Comparison of ENCODE assay signal across 10 cellular contexts in genomic region chr7:37942934-37943610, GRCh38. TPM values are rescaled to one million over a fixed set of nuclear protein-coding genes. Genes with fewer than 3 reads are reported as not detected.
A peak's percentile ranks its signal among the peaks of the same experiment; 100 is the strongest.
DNase-seq lines count a peak whose midpoint lies in the region; ATAC-seq, FAIRE-seq and TF ChIP-seq lines count a peak whose summit lies in the region.
"Had no signal": no experiment of that assay in that cellular context is flagged by ENCODE, and none has a peak within 500 bp of the region (broad histone marks: within the 10 kb centered on the region; RNA-seq: fewer than 3 reads in every experiment).

No MANE protein-coding gene starts in this region.

- ATAC-seq in HCT116 (peak; percentile 66), GM19455 (IDR thresholded peaks at IDR 0.05; ENCODE audit: unreplicated experiment) (no peak)

- H3K9ac ChIP-seq in HCT116 (ENCODE audit: low read length) = no peak overlapping the region
- H3K9ac ChIP-seq: KMS-11 had no signal

- no peak overlapping the region for H3K4me3 Mint-ChIP-seq in MCF 10A (ENCODE audit: unreplicated experiment)

- BruUV-seq in HCT116 (replicated peaks; lab: Mats Ljungman, UMichigan) = no TSS peak
- no TSS peak for BruUV-seq in MCF 10A (replicated peaks; lab: Mats Ljungman, UMichigan)

- no peak overlapping the region for H3K4me3 ChIP-seq in HCT116 (replicated peaks in 1 of 2; ENCODE audit: low read depth in 1 of 2, low read length in 2 of 2)

- H3K36me3 Mint-ChIP-seq in MCF 10A (ENCODE audit: insufficient read depth, unreplicated experiment) = no peaks in the 10 kb centered on the region

- FAIRE-seq in D721Med (lab: Jason Lieb, UNC) = no peak

- no peak for TF ChIP-seq POLR2A in HCT116 (IDR thresholded peaks at IDR 0.05; ENCODE audit: borderline replicate concordance, extremely low read depth, insufficient read depth, insufficient read length)

- H3K36me3 ChIP-seq in HCT116 (ENCODE audit: control insufficient read depth in 1 of 2, insufficient read depth in 2 of 2, low read length in 2 of 2) = no peaks in the 10 kb centered on the region

- no peaks in the 10 kb centered on the region for H3K9me3 ChIP-seq in HCT116 (ENCODE audit: control insufficient read depth in 1 of 2, insufficient read depth in 1 of 2, low read depth in 1 of 2, low read length in 2 of 2)

- peaks cover 16% of the 10 kb centered on the region; the same call in 1 of the 2 replicates for H3K79me2 ChIP-seq in HCT116 (ENCODE audit: insufficient read depth, low read length)

- H3K4me2 ChIP-seq in HCT116 (ENCODE audit: low read length) = peak overlapping the region; percentile 29
- H3K4me2 ChIP-seq: KMS-11 had no signal

- no peak for DNase-seq in HCT116 (ENCODE audit: low read depth, low spot score)
- no peak for DNase-seq in MCF 10A (ENCODE audit: unreplicated experiment)
- peak; percentile 57 for DNase-seq in kidney tubule cell (ENCODE audit: low spot score)
- peak; percentile 75 for DNase-seq in stromal cell of bone marrow (ENCODE audit: low read depth)
- DNase-seq in D721Med (ENCODE audit: insufficient read length, low spot score) = no peak
- DNase-seq in amniotic stem cell (lab: John Stamatoyannopoulos, UW) = no peak
- DNase-seq in hepatic stellate cell (ENCODE audit: low spot score) = no peak

- TF ChIP-seq RAD21 in HCT116 (IDR thresholded peaks at IDR 0.05; ENCODE audit: low read depth) = no peak

- no peaks in the 10 kb centered on the region for H3K4me1 Mint-ChIP-seq in MCF 10A (ENCODE audit: insufficient read depth, unreplicated experiment)

- intact Hi-C loops in HCT116 (cut with micrococcal nuclease) (no loop called here), MCF 10A (cut with micrococcal nuclease) (no loop called here)

- no peaks in the 10 kb centered on the region for H3K27me3 ChIP-seq in HCT116 (ENCODE audit: insufficient read depth, low read length)

- no peak overlapping the region for H3K27ac ChIP-seq in HCT116 (ENCODE audit: low read depth, low read length)
- H3K27ac ChIP-seq: epithelial cell of prostate, KMS-11 had no signal

- no peak overlapping the region for H2AFZ ChIP-seq in HCT116 (ENCODE audit: low read depth, low read length, poor library complexity, severe bottlenecking)

- H3K4me1 ChIP-seq in HCT116 (ENCODE audit: control insufficient read depth in 1 of 2, insufficient read depth in 2 of 2, low read length in 2 of 2) = peaks cover 9 to 14% of the 10 kb centered on the region in 2 experiments

- H3K27me3 Mint-ChIP-seq in MCF 10A (ENCODE audit: insufficient read depth, unreplicated experiment) = peaks cover 11% of the 10 kb centered on the region

- peak overlapping the region; percentile 27 for H3K27ac Mint-ChIP-seq in MCF 10A (ENCODE audit: low read depth, unreplicated experiment)

- no peak for TF ChIP-seq CTCF in HCT116 (IDR thresholded peaks at IDR 0.05 in 2 of 3, conservative IDR thresholded peaks at IDR 0.05 in 1 of 3; ENCODE audit: borderline replicate concordance in 1 of 3, insufficient read depth in 1 of 3, low read depth in 2 of 3, low read length in 2 of 3)
- no peak for TF ChIP-seq CTCF in MCF 10A (IDR thresholded peaks at IDR 0.05; ENCODE audit: unreplicated experiment)
- TF ChIP-seq CTCF in D721Med (IDR thresholded peaks at IDR 0.05; ENCODE audit: insufficient read depth, missing control alignments) = no peak

- POLR2A ChIA-PET in HCT116 (lab: Charles Lee) (no interaction called here), MCF 10A (lab: Yijun Ruan, JAX) (no interaction called here)

- RAD21 ChIA-PET in HCT116 (lab: Charles Lee; ENCODE audit: low non-redundant PET in 1 of 2, low total read pairs in 2 of 2, uncharacterized antibody in 2 of 2, unreplicated experiment in 2 of 2) = no interaction called here

- H3K9me3 Mint-ChIP-seq in MCF 10A (ENCODE audit: unreplicated experiment) = no peaks in the 10 kb centered on the region

- no peaks in the 10 kb centered on the region for H3K9me2 ChIP-seq in HCT116 (ENCODE audit: insufficient read depth)

- H4K20me1 ChIP-seq in HCT116 (ENCODE audit: insufficient read depth) = no peaks in the 10 kb centered on the region

- CTCF ChIA-PET in HCT116 (lab: Charles Lee) (no interaction called here), MCF 10A (lab: Yijun Ruan, JAX) (no interaction called here)

TF ChIP-seq in HCT116, 20 proteins besides CTCF, POLR2A, EP300 and RAD21:
- TF ChIP-seq TCF7L2 (IDR thresholded peaks at IDR 0.05; ENCODE audit: borderline replicate concordance, extremely low read depth, insufficient read depth, insufficient read length) (peak; percentile 46), YY1 (IDR thresholded peaks at IDR 0.05; ENCODE audit: extremely low read depth, insufficient replicate concordance, low read depth, low read length) (no peak)

RNA-seq across cellular contexts. Expression of gene EPDR1, which starts 22.6 kb away (rescaled TPM):
- total RNA-seq in HCT116 (2021; ENCODE audit: unreplicated experiment) (8.0 TPM), MCF 10A (2022) (not detected in 2 replicates)
- polyA plus RNA-seq in HCT116 (2012) = 4.5 and 4.8 TPM in 2 replicates

RNA-seq across cellular contexts. Expression of gene SFRP4, which starts 26.5 kb away (rescaled TPM):
- total RNA-seq in HCT116 (2021; ENCODE audit: unreplicated experiment) (0.25 TPM), MCF 10A (2022) (not detected in 2 replicates)
- polyA plus RNA-seq in HCT116 (2012) = not detected in 2 replicates

Comparison
In these comparisons a context has a peak if more than half of its experiments do, and no peak if none do; other contexts are left out.
1. DNase-seq: peak in kidney tubule cell (single experiment) and stromal cell of bone marrow (single experiment); none in HCT116 (single experiment), MCF 10A (single experiment), D721Med (single experiment), amniotic stem cell (single experiment) and hepatic stellate cell (single experiment).